ENCODE assay signal across 16 cellular contexts in genomic region chr10:7773845-7774801, GRCh38. TPM values are rescaled to one million over a fixed set of nuclear protein-coding genes. Genes with fewer than 3 reads are reported as not detected.
DNase-seq lines count a peak whose midpoint lies in the region; ATAC-seq and TF ChIP-seq lines count a peak whose summit lies in the region.
"Had no signal": no experiment of that assay in that cellular context is flagged by ENCODE, and none has a peak within 500 bp of the region (broad histone marks: within the 10 kb centered on the region; RNA-seq: fewer than 3 reads in every experiment).

No MANE protein-coding gene starts in this region.

- peaks cover 0 to 9% (median 3%) of the 10 kb centered on the region in 6 donors for H3K4me1 ChIP-seq in spleen

- H3K27me3 ChIP-seq in spleen (replicated peaks in 1 of 7): no peaks in the 10 kb centered on the region

- TF ChIP-seq POLR2A in spleen (IDR thresholded peaks at IDR 0.05): no peak

- no peak for ATAC-seq in GM18907 (IDR thresholded peaks at IDR 0.05; ENCODE audit: unreplicated experiment)
- ATAC-seq in HG02623 (IDR thresholded peaks at IDR 0.05; ENCODE audit: unreplicated experiment): no peak

- 47 to 60% (median 59%) methylated on average over 10 of the region's 10 CpGs for WGBS in spleen, 5 donors

- DNase-seq in DMS 273 (lab: John Stamatoyannopoulos, UW; ENCODE audit: unreplicated experiment) (peak; percentile 48), DMS 273 treated with DMSO at 0.1 percent for 48 hours (lab: John Stamatoyannopoulos, UW) (no peak), NCI-H69 (lab: John Stamatoyannopoulos, UW) (peak; percentile 75), dermis microvascular lymphatic vessel endothelial cell (ENCODE audit: low read depth in 2 of 2) (peak; percentile 43 to 72), spleen (no peak), NCI-H82 treated with DMSO at 0.1 percent for 48 hours (lab: John Stamatoyannopoulos, UW; ENCODE audit: unreplicated experiment) (no peak)
- DNase-seq: 8988T; activated CD4-positive, alpha-beta memory T cell treated with anti-CD3 and anti-CD28 coated beads, Interleukin-2, amount 10 ng/mL, durations not matched to agents 7 days and 5 days; amniotic stem cell; CD4-positive, CD25-positive, alpha-beta regulatory T cell; glutamatergic neuron; Karpas-422; NCI-H187; stimulated activated CD4-positive, alpha-beta T cell treated with anti-CD3 and anti-CD28 coated beads, Interleukin-12 subunit alpha, Interleukin-12 subunit beta, amount 100 ng/mL, for 4 hours had no signal

- TF ChIP-seq CTCF in spleen (IDR thresholded peaks at IDR 0.05 in 8 of 11, conservative IDR thresholded peaks at IDR 0.05 in 3 of 11): no peak

- peaks cover 0 to 100% (median 61%) of the 10 kb centered on the region in 6 donors for H3K36me3 ChIP-seq in spleen

- intact Hi-C loops in spleen (cut with DNase I; ENCODE audit: low total_unique reads): no loop called here

- H3K4me3 ChIP-seq in spleen: no peak overlapping the region

- peak overlapping the region in 5 of 8 donors; percentile 17 to 61 (median 40) for H3K27ac ChIP-seq in spleen

- H3K9me3 ChIP-seq in spleen: no peaks in the 10 kb centered on the region

RNA-seq across cellular contexts. Expression of gene KIN, which starts 13.7 kb away (rescaled TPM):
- total RNA-seq in dermis microvascular lymphatic vessel endothelial cell: 2.9 and 4.1 TPM in 2 replicates
- total RNA-seq in spleen: 10 to 100 TPM in 6 of 7 donors, 1 to 10 TPM in 1; 9.2 to 13.6 (median 11.0) TPM
- 10 to 100 TPM; 11.3 to 16.0 (median 11.5) TPM for polyA plus RNA-seq in spleen

RNA-seq across cellular contexts. Expression of gene ATP5F1C, which starts 13.9 kb away (rescaled TPM):
- 246 and 265 TPM in 2 replicates for total RNA-seq in dermis microvascular lymphatic vessel endothelial cell
- total RNA-seq in spleen: 100 to 1,000 TPM; 158 to 275 (median 180) TPM
- polyA plus RNA-seq in spleen: 100 to 1,000 TPM; 187 to 223 (median 206) TPM

RNA-seq across cellular contexts. Expression of gene TAF3, which starts 44.2 kb away (rescaled TPM):
- total RNA-seq in dermis microvascular lymphatic vessel endothelial cell (1.0 and 1.1 TPM in 2 replicates), spleen (10 to 100 TPM in 4 of 7 donors, 1 to 10 TPM in 3; 9.4 to 13.0 (median 10.4) TPM)
- polyA plus RNA-seq in spleen: 1 to 10 TPM; 2.7 to 4.1 (median 3.7) TPM

Comparison
In these comparisons a context has a peak if more than half of its experiments do, and no peak if none do; other contexts are left out.
1. DNase-seq: peak in DMS 273 (single experiment), NCI-H69 (single experiment) and dermis microvascular lymphatic vessel endothelial cell (2 of 2); none in DMS 273 treated with DMSO at 0.1 percent for 48 hours (single experiment), spleen (single experiment) and NCI-H82 treated with DMSO at 0.1 percent for 48 hours (single experiment).